In genomic region chr6:36469148-36469661, GRCh38 we compare ENCODE assay signal across 1 cellular context.
TF ChIP-seq lines count a peak whose summit lies in the region.

No MANE protein-coding gene starts in this region.

TF ChIP-seq in HEK293, 187 proteins besides CTCF, POLR2A, EP300 and RAD21:
- TF ChIP-seq ZIC2 (tag by site-specific recombination; IDR thresholded peaks at IDR 0.05) (peak; percentile 87), GLIS1 (tag by site-specific recombination; IDR thresholded peaks at IDR 0.05) (peak; percentile 70), ZNF148 (tag by site-specific recombination; IDR thresholded peaks at IDR 0.05; ENCODE audit: borderline replicate concordance) (no peak), PRDM1 (tag by site-specific recombination; IDR thresholded peaks at IDR 0.05) (0 out of 2 replicates have a peak, but pooled peaks have one; percentile 35), ZBTB20 (tag by site-specific recombination; IDR thresholded peaks at IDR 0.05) (peak; percentile 91)
